27 cellular contexts compared by ENCODE assay signal in the genomic region with DNA sequence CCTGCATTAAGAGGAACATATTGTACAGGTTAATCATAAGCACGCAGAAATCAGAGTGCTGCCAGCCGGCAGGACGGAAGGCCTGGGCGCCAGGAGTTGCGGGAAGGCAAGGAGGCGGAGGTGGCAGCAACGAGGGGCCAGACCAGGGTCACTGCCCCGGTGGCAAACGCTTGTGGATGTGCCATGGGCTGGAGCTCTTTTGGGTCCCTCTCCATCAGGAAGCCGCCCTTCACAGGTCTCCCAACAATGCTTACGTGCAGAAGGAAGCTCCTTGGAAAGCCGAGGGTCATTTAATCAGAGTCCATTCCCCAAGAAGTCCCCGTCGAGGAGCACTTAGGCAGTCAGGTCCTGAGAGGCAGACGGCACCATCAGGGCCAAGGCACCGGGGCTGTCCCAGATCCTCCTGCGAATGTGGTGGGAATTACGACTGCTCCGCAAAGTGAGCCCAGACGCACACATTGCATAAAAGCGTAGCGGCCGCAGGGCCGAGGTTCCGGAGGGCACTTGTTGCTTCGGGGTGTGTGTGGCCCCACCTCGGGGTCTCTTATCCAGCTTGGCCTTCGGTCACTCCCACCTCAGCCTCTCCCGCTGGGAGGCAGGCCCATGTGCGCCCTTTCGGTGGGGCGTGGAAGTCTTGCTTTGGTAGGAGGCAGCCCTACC. TPM values are rescaled to one million over a fixed set of nuclear protein-coding genes. Genes with fewer than 3 reads are reported as not detected.
DNase-seq lines count a peak whose midpoint lies in the region; ATAC-seq, FAIRE-seq and TF ChIP-seq lines count a peak whose summit lies in the region.
"Had no signal": no experiment of that assay in that cellular context is flagged by ENCODE, and none has a peak within 500 bp of the region (broad histone marks: within the 10 kb centered on the region; RNA-seq: fewer than 3 reads in every experiment).

No MANE protein-coding gene starts in this region.

- no peaks in the 10 kb centered on the region for H3K79me2 ChIP-seq in GM23338 (replicated peaks; ENCODE audit: insufficient read depth)

- no peak for ATAC-seq in activated CD4-positive, alpha-beta T cell treated with anti-CD3 and anti-CD28 coated beads for 36 hours
- no peak for ATAC-seq in GM23338
- no peak for ATAC-seq in omental fat pad (ENCODE audit: low FRiP score)
- ATAC-seq in GM19328 (IDR thresholded peaks at IDR 0.05; ENCODE audit: unreplicated experiment), result no peak
- ATAC-seq in GM19467 (IDR thresholded peaks at IDR 0.05; ENCODE audit: unreplicated experiment), result no peak
- ATAC-seq: GM12878, Panc1 had no signal

- 80 to 86% (median 81%) methylated on average over 32 of the region's 32 CpGs for WGBS in small intestine, 3 donors

- H3K27ac ChIP-seq in GM23338 (ENCODE audit: low read depth) (no peak overlapping the region), small intestine (ENCODE audit: low read depth in 1 of 2, low read length in 1 of 2) (no peak overlapping the region)
- H3K27ac ChIP-seq: 22Rv1; BLaER1 treated with 17β-estradiol and CSF1 and Interleukin-3, amounts not matched to agents 10 nM and 100 nM had no signal

- H3K27me3 Mint-ChIP-seq in activated CD4-positive, alpha-beta T cell treated with anti-CD3 and anti-CD28 coated beads for 36 hours, result no peaks in the 10 kb centered on the region
- H3K27me3 Mint-ChIP-seq in GM23338 (ENCODE audit: insufficient read depth, low read depth, poor library complexity) (peaks cover 5% of the 10 kb centered on the region), chondrocyte (ENCODE audit: low read depth) (peaks cover 5% of the 10 kb centered on the region)

- no peak overlapping the region for H3K4me2 ChIP-seq in GM23338
- H3K4me2 ChIP-seq: BLaER1 treated with 17β-estradiol and CSF1 and Interleukin-3, amounts not matched to agents 10 nM and 100 nM had no signal

- no peak overlapping the region for H3K4me3 Mint-ChIP-seq in activated CD4-positive, alpha-beta T cell treated with anti-CD3 and anti-CD28 coated beads for 36 hours
- H3K4me3 Mint-ChIP-seq in GM23338 (no peak overlapping the region), chondrocyte (ENCODE audit: unreplicated experiment) (no peak overlapping the region)
- H3K4me3 Mint-ChIP-seq: CD4-positive, alpha-beta memory T cell; HFFc6 had no signal

- H3F3A ChIP-seq in GM23338 (replicated peaks; ENCODE audit: low read depth), result no peaks in the 10 kb centered on the region

- peak overlapping the region; percentile 23; the same call in 1 of the 2 replicates for H2AFZ ChIP-seq in GM23338

- no peaks in the 10 kb centered on the region for H3K36me3 Mint-ChIP-seq in activated CD4-positive, alpha-beta T cell treated with anti-CD3 and anti-CD28 coated beads for 36 hours (ENCODE audit: low read depth)
- H3K36me3 Mint-ChIP-seq in GM23338 (ENCODE audit: low read depth) (no peaks in the 10 kb centered on the region), chondrocyte (ENCODE audit: low read depth) (no peaks in the 10 kb centered on the region)
- H3K36me3 Mint-ChIP-seq: CD4-positive, alpha-beta memory T cell had no signal

- intact Hi-C loops in activated CD4-positive, alpha-beta T cell treated with anti-CD3 and anti-CD28 coated beads for 36 hours (cut with DNase I, micrococcal nuclease), result no loop called here

- H3K36me3 ChIP-seq in GM23338 (ENCODE audit: insufficient read depth) (no peaks in the 10 kb centered on the region), small intestine (ENCODE audit: control insufficient read depth in 2 of 2, insufficient read depth in 2 of 2, low read length in 2 of 2) (no peaks in the 10 kb centered on the region)
- H3K36me3 ChIP-seq: BLaER1 treated with 17β-estradiol and CSF1 and Interleukin-3, amounts not matched to agents 10 nM and 100 nM had no signal

- H3K9me3 Mint-ChIP-seq in activated CD4-positive, alpha-beta T cell treated with anti-CD3 and anti-CD28 coated beads for 36 hours (ENCODE audit: low read depth), result no peaks in the 10 kb centered on the region
- H3K9me3 Mint-ChIP-seq in GM23338 (no peaks in the 10 kb centered on the region; the same call in 2 of the 3 replicates), chondrocyte (ENCODE audit: low read depth) (peaks cover 5% of the 10 kb centered on the region)
- H3K9me3 Mint-ChIP-seq: CD4-positive, alpha-beta memory T cell; HFFc6 had no signal

- H3K4me3 ChIP-seq in GM23338 (no peak overlapping the region), small intestine (ENCODE audit: low read depth in 1 of 2, low read length in 2 of 2) (no peak overlapping the region)
- H3K4me3 ChIP-seq: BLaER1 treated with 17β-estradiol and CSF1 and Interleukin-3, amounts not matched to agents 10 nM and 100 nM; GM12878 had no signal

- no peaks in the 10 kb centered on the region for H4K20me1 ChIP-seq in GM23338 (replicated peaks; ENCODE audit: insufficient read depth)

- DNase-seq in activated CD4-positive, alpha-beta T cell treated with anti-CD3 and anti-CD28 coated beads for 36 hours, result peak; percentile 2
- DNase-seq in activated CD4-positive, alpha-beta T cell treated with anti-CD3 and anti-CD28 coated beads, Interleukin-2, amount 50 U/mL, for 1 hour, result no peak
- no peak for DNase-seq in GM23338 (ENCODE audit: low spot score)
- DNase-seq in chondrocyte (ENCODE audit: low spot score), result peak; percentile 75
- peak; percentile 4 for DNase-seq in omental fat pad (ENCODE audit: low spot score)
- DNase-seq in small intestine, result no peak
- DNase-seq: ACHN; CD4-positive, alpha-beta memory T cell; DMS 273 treated with DMSO at 0.1 percent for 48 hours; DMS79 treated with DMSO at 0.1 percent for 48 hours; HFFc6; Karpas-422; NCI-H1694; NCI-H2081; NCI-H2171; NCI-H345; NCI-H524; NCI-H774; NK-92 treated with Interleukin-12 subunit alpha and Interleukin-12 subunit beta, amount 100 ng/mL, for 24 hours had no signal

- TF ChIP-seq CTCF in GM23338 (conservative IDR thresholded peaks at IDR 0.05; ENCODE audit: low read depth in 2 of 2) (no peak), chondrocyte (IDR thresholded peaks at IDR 0.05) (no peak), omental fat pad (IDR thresholded peaks at IDR 0.05) (no peak)

- H3K9me2 ChIP-seq in GM23338 (ENCODE audit: insufficient read depth), result no peaks in the 10 kb centered on the region

- H3K27me3 ChIP-seq in GM23338 (ENCODE audit: insufficient read depth) (no peaks in the 10 kb centered on the region), small intestine (ENCODE audit: control insufficient read depth in 2 of 2, insufficient read depth in 2 of 2, low read length in 2 of 2) (peaks cover 0 to 3% of the 10 kb centered on the region in 2 donors)

- FAIRE-seq in small intestine (lab: Jason Lieb, UNC), result no peak
- FAIRE-seq: GM12878, H54 had no signal

- H3K4me1 Mint-ChIP-seq in activated CD4-positive, alpha-beta T cell treated with anti-CD3 and anti-CD28 coated beads for 36 hours, result peaks cover 5% of the 10 kb centered on the region
- H3K4me1 Mint-ChIP-seq in GM23338 (no peaks in the 10 kb centered on the region), chondrocyte (ENCODE audit: low read depth) (no peaks in the 10 kb centered on the region)

- H3K4me1 ChIP-seq in GM23338 (ENCODE audit: insufficient read depth), result no peaks in the 10 kb centered on the region
- H3K4me1 ChIP-seq in small intestine (ENCODE audit: control insufficient read depth in 2 of 2, insufficient read depth in 1 of 2, low read depth in 1 of 2, low read length in 1 of 2), result no peaks in the 10 kb centered on the region
- H3K4me1 ChIP-seq: Caco-2 had no signal

- CTCF ChIA-PET in activated CD4-positive, alpha-beta T cell treated with anti-CD3 and anti-CD28 coated beads for 36 hours (lab: Charles Lee), result no interaction called here

- no peak overlapping the region for H3K27ac Mint-ChIP-seq in activated CD4-positive, alpha-beta T cell treated with anti-CD3 and anti-CD28 coated beads for 36 hours
- H3K27ac Mint-ChIP-seq in GM23338 (no peak overlapping the region), chondrocyte (ENCODE audit: unreplicated experiment) (no peak overlapping the region)
- H3K27ac Mint-ChIP-seq: CD4-positive, alpha-beta memory T cell; HFFc6 had no signal

- H3K9me3 ChIP-seq in small intestine (ENCODE audit: control insufficient read depth, low read depth), result no peaks in the 10 kb centered on the region
- H3K9me3 ChIP-seq: BLaER1 treated with 17β-estradiol and CSF1 and Interleukin-3, amounts not matched to agents 10 nM and 100 nM; Caco-2 had no signal

- POLR2A ChIA-PET in activated CD4-positive, alpha-beta T cell treated with anti-CD3 and anti-CD28 coated beads for 36 hours (lab: Charles Lee), result no interaction called here

TF ChIP-seq in GM23338, 12 proteins besides CTCF, POLR2A, EP300 and RAD21 (continues in another document):
- no peak for TF ChIP-seq EZH2 (IDR thresholded peaks at IDR 0.05; ENCODE audit: low read depth, unreplicated experiment)
- no peak for TF ChIP-seq EZH2phosphoT487 (IDR thresholded peaks at IDR 0.05; ENCODE audit: unreplicated experiment)
- TF ChIP-seq JUNB (IDR thresholded peaks at IDR 0.05; ENCODE audit: unreplicated experiment), result no peak
- no peak for TF ChIP-seq POLR2AphosphoS5 (IDR thresholded peaks at IDR 0.05; ENCODE audit: low read depth)
- TF ChIP-seq NANOG (IDR thresholded peaks at IDR 0.05; ENCODE audit: borderline replicate concordance), result no peak

RNA-seq across cellular contexts. Expression of a gene that starts 20.5 kb away (rescaled TPM):
- 10 to 100 TPM; 51.4 to 64.9 TPM for total RNA-seq in activated CD4-positive, alpha-beta T cell treated with anti-CD3 and anti-CD28 coated beads for 36 hours
- total RNA-seq in GM23338 (2014; rRNA removed; shearing (Covaris generic)), result 47.5 and 79.9 TPM in 2 replicates
- polyA plus RNA-seq in GM23338 (2016; fragmentation: Nextera tagmentation; extraction: Ambion mirVana), result 143 and 149 TPM in 2 replicates
- total RNA-seq in chondrocyte, result 37.4 to 50.8 TPM (median 48.3 TPM) in 3 replicates
- 10 to 100 TPM; 16.1 to 57.5 (median 49.5) TPM for total RNA-seq in omental fat pad
- polyA plus RNA-seq in small intestine, result 100 to 1,000 TPM in 1 of 3 donors, 10 to 100 TPM in 2; 66.6 to 101 (median 85.0) TPM

RNA-seq across cellular contexts. Expression of a gene that starts 22.1 kb away (rescaled TPM):
- 10 to 100 TPM; 18.8 to 37.1 TPM for total RNA-seq in activated CD4-positive, alpha-beta T cell treated with anti-CD3 and anti-CD28 coated beads for 36 hours
- total RNA-seq in GM23338 (2014; rRNA removed; shearing (Covaris generic)), result 82.1 and 94.8 TPM in 2 replicates
- polyA plus RNA-seq in GM23338 (2016; fragmentation: Nextera tagmentation; extraction: Ambion mirVana) (279 and 289 TPM in 2 replicates), small intestine (100 to 1,000 TPM; 109 to 151 (median 117) TPM)
- total RNA-seq in chondrocyte (23.7 to 31.3 TPM (median 25.7 TPM) in 3 replicates), omental fat pad (10 to 100 TPM; 34.3 to 81.2 (median 44.2) TPM)

Comparison
In these comparisons a context has a peak if more than half of its experiments do, and no peak if none do; other contexts are left out.
1. DNase-seq: peak in activated CD4-positive, alpha-beta T cell treated with anti-CD3 and anti-CD28 coated beads for 36 hours (single experiment), chondrocyte (single experiment) and omental fat pad (single experiment); none in activated CD4-positive, alpha-beta T cell treated with anti-CD3 and anti-CD28 coated beads, Interleukin-2, amount 50 U/mL, for 1 hour (single experiment), GM23338 (single experiment) and small intestine (single experiment).